ENCODE assay signal across 18 cellular contexts in the genomic region with DNA sequence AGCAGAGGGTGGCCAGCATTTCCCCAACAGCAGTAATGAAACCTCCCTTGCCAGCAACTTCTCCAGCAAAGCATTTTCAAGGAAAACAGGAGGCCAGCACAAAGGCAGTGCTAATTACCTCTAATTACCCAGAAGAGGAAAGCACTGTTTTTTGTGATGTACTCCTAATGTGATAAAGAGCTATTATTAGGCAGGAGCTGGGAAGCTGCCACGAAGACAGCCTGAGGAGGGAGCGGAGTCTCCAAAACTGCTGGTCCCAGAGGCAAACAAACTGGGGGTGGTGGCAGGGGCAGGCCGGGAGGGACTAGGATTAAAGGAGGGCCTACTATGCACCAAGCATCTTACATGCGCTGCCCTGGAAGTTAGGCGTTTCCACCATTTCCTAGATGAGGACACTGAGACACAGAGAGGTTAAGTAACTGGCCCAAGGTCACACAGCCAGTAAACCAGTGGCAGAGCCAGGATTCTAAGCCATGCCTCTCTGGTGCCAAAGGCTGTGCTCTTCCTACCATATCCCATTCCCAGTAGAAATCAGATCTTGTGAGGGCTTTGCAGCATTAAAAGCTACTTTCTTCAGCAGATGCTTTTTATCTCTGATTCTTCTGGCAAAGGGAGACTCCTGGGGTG. TPM values are rescaled to one million over a fixed set of nuclear protein-coding genes. Genes with fewer than 3 reads are reported as not detected.
DNase-seq lines count a peak whose midpoint lies in the region; ATAC-seq and TF ChIP-seq lines count a peak whose summit lies in the region.
"Had no signal": no experiment of that assay in that cellular context is flagged by ENCODE, and none has a peak within 500 bp of the region (broad histone marks: within the 10 kb centered on the region; RNA-seq: fewer than 3 reads in every experiment).

No MANE protein-coding gene starts in this region.

- DNase-seq in activated naive CD8-positive, alpha-beta T cell treated with anti-CD3 and anti-CD28 coated beads, Interleukin-2, amount 50 U/mL, for 24 hours, result no peak
- DNase-seq in SK-N-DZ (ENCODE audit: low spot score) (peak; percentile 20), neural progenitor cell (ENCODE audit: low spot score) (peak; percentile 44), dedifferentiated amniotic fluid mesenchymal stem cell (ENCODE audit: extremely low spot score) (no peak), AML-193 (lab: John Stamatoyannopoulos, UW) (no peak), spleen (no peak)
- DNase-seq: KG1, NCI-H1048 had no signal

- intact Hi-C loops in spleen (cut with DNase I; ENCODE audit: low total_unique reads), result no loop called here

- H3K4me1 Mint-ChIP-seq in activated naive CD8-positive, alpha-beta T cell (ENCODE audit: low read depth), result peaks cover 37% of the 10 kb centered on the region
- H3K4me1 Mint-ChIP-seq in activated naive CD8-positive, alpha-beta T cell treated with anti-CD3 and anti-CD28 coated beads, Interleukin-2, amount 50 U/mL, for 24 hours, result peaks cover 29% of the 10 kb centered on the region
- no peaks in the 10 kb centered on the region for H3K4me1 Mint-ChIP-seq in neural progenitor cell
- H3K4me1 Mint-ChIP-seq: CD14-positive monocyte, mesothelial cell of epicardium had no signal

- peaks cover 26% of the 10 kb centered on the region for H3F3A ChIP-seq in neural progenitor cell (ENCODE audit: low read depth)

- H3K4me3 Mint-ChIP-seq in activated naive CD8-positive, alpha-beta T cell, result no peak overlapping the region
- no peak overlapping the region for H3K4me3 Mint-ChIP-seq in activated naive CD8-positive, alpha-beta T cell treated with anti-CD3 and anti-CD28 coated beads, Interleukin-2, amount 50 U/mL, for 24 hours
- H3K4me3 Mint-ChIP-seq in neural progenitor cell, result no peak overlapping the region
- H3K4me3 Mint-ChIP-seq: activated T-helper 1 cell treated with anti-CD3 and anti-CD28 coated beads, Interleukin-12 subunit alpha, Interleukin-12 subunit beta, Interleukin-2, Interleukin-4 antibody, amounts not matched to agents 30 ng/mL and 10 ng/mL and 1 ng/mL, durations not matched to agents 14 hours and 24 hours and 36 hours; CD14-positive monocyte; dendritic cell treated with granulocyte-macrophage colony-stimulating factor and Interleukin-4, amounts not matched to agents 40 ng/mL and 50 ng/mL, for 4 days; mesothelial cell of epicardium had no signal

- H3K4me2 ChIP-seq in neural progenitor cell, result peak overlapping the region; percentile 19

- no peaks in the 10 kb centered on the region for H3K9me3 Mint-ChIP-seq in activated naive CD8-positive, alpha-beta T cell (ENCODE audit: low read depth)
- peaks cover 4% of the 10 kb centered on the region for H3K9me3 Mint-ChIP-seq in activated naive CD8-positive, alpha-beta T cell treated with anti-CD3 and anti-CD28 coated beads, Interleukin-2, amount 50 U/mL, for 24 hours
- H3K9me3 Mint-ChIP-seq in neural progenitor cell, result no peaks in the 10 kb centered on the region
- H3K9me3 Mint-ChIP-seq: mesothelial cell of epicardium had no signal

- no peaks in the 10 kb centered on the region for H3K9me3 ChIP-seq in HUES48 (ENCODE audit: control insufficient read depth, insufficient read depth, low read length)
- H3K9me3 ChIP-seq in neural progenitor cell (ENCODE audit: low read depth), result no peaks in the 10 kb centered on the region
- peaks cover 0 to 28% (median 18%) of the 10 kb centered on the region in 8 donors for H3K9me3 ChIP-seq in spleen
- H3K9me3 ChIP-seq: thoracic aorta had no signal

- no peaks in the 10 kb centered on the region for H3K79me2 ChIP-seq in neural progenitor cell (ENCODE audit: low read depth)

- TF ChIP-seq POLR2A in spleen (IDR thresholded peaks at IDR 0.05), result no peak

- H3K27ac ChIP-seq in HUES48 (ENCODE audit: low read depth, low read length) (peak overlapping the region; percentile 6), neural progenitor cell (peak overlapping the region; percentile 11), spleen (peak overlapping the region in 4 of 8 donors; percentile 50 to 73 (median 62))
- H3K27ac ChIP-seq: breast epithelium, thoracic aorta had no signal

- H3K27me3 ChIP-seq in HUES48 (ENCODE audit: control insufficient read depth, insufficient read depth, low read length), result no peaks in the 10 kb centered on the region
- no peaks in the 10 kb centered on the region for H3K27me3 ChIP-seq in neural progenitor cell
- no peaks in the 10 kb centered on the region for H3K27me3 ChIP-seq in spleen (replicated peaks in 1 of 7)
- H3K27me3 ChIP-seq: breast epithelium had no signal

- H3K4me1 ChIP-seq in HUES48 (ENCODE audit: control insufficient read depth, insufficient read depth, low read length) (peaks cover 8% of the 10 kb centered on the region; the same call in 1 of the 2 replicates), neural progenitor cell (peaks cover 6% of the 10 kb centered on the region), spleen (peaks cover 0 to 20% (median 0%) of the 10 kb centered on the region in 6 donors)
- H3K4me1 ChIP-seq: breast epithelium had no signal

- peaks cover 15% of the 10 kb centered on the region for H3K36me3 Mint-ChIP-seq in activated naive CD8-positive, alpha-beta T cell
- H3K36me3 Mint-ChIP-seq in activated naive CD8-positive, alpha-beta T cell treated with anti-CD3 and anti-CD28 coated beads, Interleukin-2, amount 50 U/mL, for 24 hours (ENCODE audit: low read depth), result peaks cover 26% of the 10 kb centered on the region
- H3K36me3 Mint-ChIP-seq in neural progenitor cell, result no peaks in the 10 kb centered on the region

- H3K9ac ChIP-seq in HUES48 (ENCODE audit: low read depth, low read length), result no peak overlapping the region
- no peak overlapping the region for H3K9ac ChIP-seq in neural progenitor cell

- H4K20me1 ChIP-seq in neural progenitor cell (ENCODE audit: low read depth), result no peaks in the 10 kb centered on the region

- no peaks in the 10 kb centered on the region for H3K27me3 Mint-ChIP-seq in activated naive CD8-positive, alpha-beta T cell
- H3K27me3 Mint-ChIP-seq in activated naive CD8-positive, alpha-beta T cell treated with anti-CD3 and anti-CD28 coated beads, Interleukin-2, amount 50 U/mL, for 24 hours, result no peaks in the 10 kb centered on the region
- H3K27me3 Mint-ChIP-seq in neural progenitor cell (ENCODE audit: insufficient read depth, low read depth), result peaks cover 7% of the 10 kb centered on the region
- H3K27me3 Mint-ChIP-seq: dendritic cell treated with granulocyte-macrophage colony-stimulating factor and Interleukin-4, amounts not matched to agents 40 ng/mL and 50 ng/mL, for 4 days had no signal

- ATAC-seq in activated naive CD8-positive, alpha-beta T cell treated with anti-CD3 and anti-CD28 coated beads, Interleukin-2, amount 50 U/mL, for 24 hours, result no peak

- H3K36me3 ChIP-seq in HUES48 (ENCODE audit: control insufficient read depth, insufficient read depth, low read length) (no peaks in the 10 kb centered on the region), neural progenitor cell (no peaks in the 10 kb centered on the region), spleen (peaks cover 0 to 100% (median 43%) of the 10 kb centered on the region in 6 donors)
- H3K36me3 ChIP-seq: breast epithelium had no signal

- TF ChIP-seq CTCF in neural progenitor cell (IDR thresholded peaks at IDR 0.05) (no peak), spleen (IDR thresholded peaks at IDR 0.05 in 8 of 11, conservative IDR thresholded peaks at IDR 0.05 in 3 of 11) (no peak)

- 91 to 99% (median 92%) methylated on average over 5 of the region's 5 CpGs for WGBS in spleen, 5 donors

- H3K4me3 ChIP-seq in HUES48 (ENCODE audit: low read depth, low read length) (no peak overlapping the region), neural progenitor cell (no peak overlapping the region), spleen (no peak overlapping the region)
- H3K4me3 ChIP-seq: breast epithelium, thoracic aorta had no signal

- no peak overlapping the region for H2AFZ ChIP-seq in neural progenitor cell (replicated peaks)

- peak overlapping the region; percentile 66 for H3K27ac Mint-ChIP-seq in activated naive CD8-positive, alpha-beta T cell
- H3K27ac Mint-ChIP-seq in activated naive CD8-positive, alpha-beta T cell treated with anti-CD3 and anti-CD28 coated beads, Interleukin-2, amount 50 U/mL, for 24 hours, result no peak overlapping the region
- no peak overlapping the region for H3K27ac Mint-ChIP-seq in neural progenitor cell
- H3K27ac Mint-ChIP-seq: activated T-helper 1 cell treated with anti-CD3 and anti-CD28 coated beads, Interleukin-12 subunit alpha, Interleukin-12 subunit beta, Interleukin-2, Interleukin-4 antibody, amounts not matched to agents 30 ng/mL and 10 ng/mL and 1 ng/mL, durations not matched to agents 14 hours and 24 hours and 36 hours; dendritic cell treated with granulocyte-macrophage colony-stimulating factor and Interleukin-4, amounts not matched to agents 40 ng/mL and 50 ng/mL, for 4 days; mesothelial cell of epicardium had no signal

RNA-seq across cellular contexts. Expression of a gene that starts 24.6 kb away (rescaled TPM):
- 0.30 TPM in 1 of 2 replicates, not detected in the other for polyA plus RNA-seq in SK-N-DZ (2014; cell fraction: cytosol; rRNA removed)
- polyA plus RNA-seq in SK-N-DZ (2014; cell fraction: nucleus; rRNA removed), result not detected in 2 replicates
- total RNA-seq in neural progenitor cell (ENCODE audit: low replicate concordance) (0.25 TPM in 1 of 2 replicates, not detected in the other), spleen (under 1 TPM in 2 of 7 donors, not detected in 5; 0.13 to 0.47 TPM)
- under 1 TPM in 1 of 3 donors, not detected in 2; 0.06 TPM for polyA plus RNA-seq in spleen
- total RNA-seq: activated T-helper 1 cell treated with anti-CD3 and anti-CD28 coated beads, Interleukin-12 subunit alpha, Interleukin-12 subunit beta, Interleukin-2, Interleukin-4 antibody, amounts not matched to agents 30 ng/mL and 10 ng/mL and 1 ng/mL, durations not matched to agents 14 hours and 24 hours and 36 hours; breast epithelium had no signal
- polyA plus RNA-seq: adipose tissue, CD14-positive monocyte, neural cell had no signal

RNA-seq across cellular contexts. Expression of a gene that starts 45.1 kb away (rescaled TPM):
- polyA plus RNA-seq in SK-N-DZ (2014; cell fraction: cytosol; rRNA removed), result 10.3 and 19.8 TPM in 2 replicates
- 6.2 and 8.9 TPM in 2 replicates for polyA plus RNA-seq in SK-N-DZ (2014; cell fraction: nucleus; rRNA removed)
- 2.4 and 7.7 TPM in 2 replicates for total RNA-seq in neural progenitor cell (ENCODE audit: low replicate concordance)
- total RNA-seq in spleen, result 10 to 100 TPM in 6 of 7 donors, 1 to 10 TPM in 1; 9.9 to 50.1 (median 18.6) TPM
- 10 to 100 TPM; 16.4 to 26.8 (median 16.6) TPM for polyA plus RNA-seq in spleen
- polyA plus RNA-seq: CD14-positive monocyte had no signal

Comparison
In these comparisons a context has a peak if more than half of its experiments do, and no peak if none do; other contexts are left out.
1. DNase-seq: peak in SK-N-DZ (single experiment) and neural progenitor cell (single experiment); none in activated naive CD8-positive, alpha-beta T cell treated with anti-CD3 and anti-CD28 coated beads, Interleukin-2, amount 50 U/mL, for 24 hours (single experiment), dedifferentiated amniotic fluid mesenchymal stem cell (single experiment), AML-193 (0 of 2) and spleen (single experiment).